In genomic region chr6:166381733-166382499, GRCh38 we compare ENCODE assay signal across 8 cellular contexts. TPM values are rescaled to one million over a fixed set of nuclear protein-coding genes. Genes with fewer than 3 reads are reported as not detected.
DNase-seq lines count a peak whose midpoint lies in the region; TF ChIP-seq lines count a peak whose summit lies in the region.

No MANE protein-coding gene starts in this region.

- H3K27ac Mint-ChIP-seq in T-helper 1 cell treated with Interleukin-12 subunit alpha and Interleukin-12 subunit beta and Interleukin-4 antibody, amounts not matched to agents 30 μg/mL and 1 μg/mL, for 36 hours = peak overlapping the region; percentile 71

- no peaks in the 10 kb centered on the region for H3K9me3 ChIP-seq in iPS-18c (ENCODE audit: control insufficient read depth, insufficient read depth, low read length)

- peak overlapping the region; percentile 86 for H3K4me3 Mint-ChIP-seq in T-helper 1 cell treated with Interleukin-12 subunit alpha and Interleukin-12 subunit beta and Interleukin-4 antibody, amounts not matched to agents 30 μg/mL and 1 μg/mL, for 36 hours

- peaks cover 5% of the 10 kb centered on the region for H3K27me3 Mint-ChIP-seq in T-helper 1 cell treated with Interleukin-12 subunit alpha and Interleukin-12 subunit beta and Interleukin-4 antibody, amounts not matched to agents 30 μg/mL and 1 μg/mL, for 36 hours (ENCODE audit: low read depth)

- peak; percentile 67 for DNase-seq in HCEC 1CT
- peak; percentile 58 for DNase-seq in M059J (ENCODE audit: low read depth)
- DNase-seq in astrocyte of the hippocampus (ENCODE audit: low read depth, low spot score) = peak; percentile 81
- DNase-seq in A172 (ENCODE audit: low spot score) = no peak

- TF ChIP-seq POLR2A in GM10847 (IDR thresholded peaks at IDR 0.05; ENCODE audit: extremely low read depth, insufficient read length) = peak; percentile 32

- H3K36me3 Mint-ChIP-seq in T-helper 1 cell treated with Interleukin-12 subunit alpha and Interleukin-12 subunit beta and Interleukin-4 antibody, amounts not matched to agents 30 μg/mL and 1 μg/mL, for 36 hours (ENCODE audit: low read depth) = no peaks in the 10 kb centered on the region

- H3K9me3 Mint-ChIP-seq in T-helper 1 cell treated with Interleukin-12 subunit alpha and Interleukin-12 subunit beta and Interleukin-4 antibody, amounts not matched to agents 30 μg/mL and 1 μg/mL, for 36 hours = no peaks in the 10 kb centered on the region

- H3K27ac ChIP-seq in skin epidermis = peak overlapping the region in 20 of 21 experiments; percentile 20 to 94 (median 89)

- H3K4me1 Mint-ChIP-seq in T-helper 1 cell treated with Interleukin-12 subunit alpha and Interleukin-12 subunit beta and Interleukin-4 antibody, amounts not matched to agents 30 μg/mL and 1 μg/mL, for 36 hours (ENCODE audit: low read depth) = peaks cover 8% of the 10 kb centered on the region

- H3K4me3 ChIP-seq in iPS-18c (ENCODE audit: insufficient read depth, low read depth, low read length) (peak overlapping the region; percentile 94), skin epidermis (peak overlapping the region; percentile 74 to 99 (median 88))

RNA-seq across cellular contexts. Expression of gene MPC1, which starts 0.8 kb away (rescaled TPM):
- 42.3 and 46.1 TPM in 2 replicates for total RNA-seq in M059J (2014; rRNA removed; shearing (Covaris generic))
- total RNA-seq in A172 (2014; rRNA removed; shearing (Covaris generic)) = 33.9 and 44.2 TPM in 2 replicates

RNA-seq across cellular contexts. Expression of gene SFT2D1, which starts 39.6 kb away (rescaled TPM):
- 73.6 and 79.6 TPM in 2 replicates for total RNA-seq in M059J (2014; rRNA removed; shearing (Covaris generic))
- total RNA-seq in A172 (2014; rRNA removed; shearing (Covaris generic)) = 41.8 and 60.3 TPM in 2 replicates
